ENCODE assay signal across 1 cellular context in genomic region chr3:68973635-68974034, GRCh38.
TF ChIP-seq lines count a peak whose summit lies in the region.

No MANE protein-coding gene starts in this region.

TF ChIP-seq in SK-N-SH, 30 proteins besides CTCF, POLR2A, EP300 and RAD21 (continued from another document):
- TF ChIP-seq, protein P1, sequence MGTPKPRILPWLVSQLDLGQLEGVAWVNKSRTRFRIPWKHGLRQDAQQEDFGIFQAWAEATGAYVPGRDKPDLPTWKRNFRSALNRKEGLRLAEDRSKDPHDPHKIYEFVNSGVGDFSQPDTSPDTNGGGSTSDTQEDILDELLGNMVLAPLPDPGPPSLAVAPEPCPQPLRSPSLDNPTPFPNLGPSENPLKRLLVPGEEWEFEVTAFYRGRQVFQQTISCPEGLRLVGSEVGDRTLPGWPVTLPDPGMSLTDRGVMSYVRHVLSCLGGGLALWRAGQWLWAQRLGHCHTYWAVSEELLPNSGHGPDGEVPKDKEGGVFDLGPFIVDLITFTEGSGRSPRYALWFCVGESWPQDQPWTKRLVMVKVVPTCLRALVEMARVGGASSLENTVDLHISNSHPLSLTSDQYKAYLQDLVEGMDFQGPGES (IDR thresholded peaks at IDR 0.05; ENCODE audit: low read depth, low read length): no peak
- no peak for TF ChIP-seq FOXJ3 (CRISPR knock-in tag; IDR thresholded peaks at IDR 0.05)
- TF ChIP-seq SMC3 (IDR thresholded peaks at IDR 0.05; ENCODE audit: low read depth, low read length): no peak
- TF ChIP-seq FOXM1 (IDR thresholded peaks at IDR 0.05; ENCODE audit: low read depth): no peak
- TF ChIP-seq MAX (IDR thresholded peaks at IDR 0.05; ENCODE audit: low read depth): no peak
- no peak for TF ChIP-seq POLR2AphosphoS5 (IDR thresholded peaks at IDR 0.05; ENCODE audit: low read depth, low read length)
- no peak for TF ChIP-seq RXRA (IDR thresholded peaks at IDR 0.05; ENCODE audit: borderline replicate concordance, low read depth)
- TF ChIP-seq TAF1 (IDR thresholded peaks at IDR 0.05; ENCODE audit: borderline replicate concordance, low read depth, low read length): no peak
- no peak for TF ChIP-seq MEF2A (IDR thresholded peaks at IDR 0.05; ENCODE audit: borderline replicate concordance, low read depth)
- no peak for TF ChIP-seq FOSL2 (IDR thresholded peaks at IDR 0.05; ENCODE audit: borderline replicate concordance, low read depth)
- no peak for TF ChIP-seq TEAD4 (IDR thresholded peaks at IDR 0.05; ENCODE audit: borderline replicate concordance, insufficient read depth)
- TF ChIP-seq GATA2 (CRISPR knock-in tag; IDR thresholded peaks at IDR 0.05): no peak
- TF ChIP-seq TCF12 (IDR thresholded peaks at IDR 0.05): no peak
TF ChIP-seq in SK-N-SH: peak in this region for 0.
